In genomic region chr19:35693835-35694599, GRCh38 we compare ENCODE assay signal across 8 cellular contexts. TPM values are rescaled to one million over a fixed set of nuclear protein-coding genes. Genes with fewer than 3 reads are reported as not detected.
DNase-seq lines count a peak whose midpoint lies in the region; ATAC-seq, FAIRE-seq and TF ChIP-seq lines count a peak whose summit lies in the region.

No MANE protein-coding gene starts in this region.

- ATAC-seq in GM19043 (IDR thresholded peaks at IDR 0.05; ENCODE audit: low read depth, unreplicated experiment) (peak; percentile 78), HG03432 (IDR thresholded peaks at IDR 0.05; ENCODE audit: unreplicated experiment) (peak; percentile 74), HepG2 (peak; percentile 96)

- intact Hi-C loops in HepG2 (cut with micrococcal nuclease; ENCODE audit: unreplicated experiment): loop anchor here (1.0 to 10.0 kb wide), 3 partner anchors 22 to 121 kb away; partner anchors contain the start of genes IGFLR1, LIN37, PRODH2 and PSENEN

- H3K9me3 ChIP-seq in HepG2 (ENCODE audit: low read length): no peaks in the 10 kb centered on the region

- BruUV-seq in HepG2 (replicated peaks; lab: Mats Ljungman, UMichigan): no TSS peak

- H3K36me3 ChIP-seq in HepG2 (replicated peaks in 1 of 2; ENCODE audit: control insufficient read depth in 1 of 2, insufficient read depth in 2 of 2, low read length in 2 of 2): no peaks in the 10 kb centered on the region

- FAIRE-seq in HepG2 (lab: Jason Lieb, UNC): peak; percentile 94

- CTCF ChIA-PET in HepG2 (lab: Yijun Ruan, JAX; ENCODE audit: low intra/inter-chr PET ratio, low total read pairs): interaction anchor here (0.6 to 6.1 kb wide), 11 partner anchors 8 to 237 kb away, joined by 3 to 201 read pairs (median 5); partner anchors contain the start of gene KMT2B

- H3K79me2 ChIP-seq in HepG2 (ENCODE audit: insufficient read depth, low read length): no peaks in the 10 kb centered on the region

- H3K4me2 ChIP-seq in HepG2 (ENCODE audit: low read depth, low read length): no peak overlapping the region

- peak; percentile 92 for DNase-seq in AG20443 (ENCODE audit: low spot score)
- peak; percentile 78 for DNase-seq in NCI-H510A (lab: John Stamatoyannopoulos, UW)
- peak; percentile 90 for DNase-seq in activated CD4-positive, CD25-positive, alpha-beta regulatory T cell treated with anti-CD3 and anti-CD28 coated beads, Interleukin-2, amount 50 U/mL, for 72 hours
- DNase-seq in cerebellar cortex (ENCODE audit: low spot score): peak; percentile 93
- peak; percentile 81 for DNase-seq in HepG2 (ENCODE audit: low spot score)
- peak; percentile 74 to 88 (median 79) for DNase-seq in stimulated activated CD4-positive, alpha-beta T cell treated with anti-CD3 and anti-CD28 coated beads, TNF-alpha, amount 100 ng/mL, for 4 hours (ENCODE audit: low read depth in 3 of 3)

- peak; percentile 98 for TF ChIP-seq RAD21 in HepG2 (CRISPR knock-in tag; IDR thresholded peaks at IDR 0.05)

- H3K27me3 ChIP-seq in HepG2 (ENCODE audit: control insufficient read depth in 1 of 2, insufficient read depth in 2 of 2, low read length in 2 of 2): no peaks in the 10 kb centered on the region

- no peak overlapping the region for H3K4me3 ChIP-seq in HepG2 (replicated peaks in 1 of 3; ENCODE audit: insufficient read depth in 1 of 3, low read depth in 2 of 3, low read length in 3 of 3)

- H3K9ac ChIP-seq in HepG2 (ENCODE audit: insufficient read depth, low read depth, low read length): no peak overlapping the region

- in situ Hi-C loops in HepG2 (cut with HindIII; ENCODE audit: extremely low pct_ligation_motif_present, low pct_unique_long_range_greater_than_20kb): loop anchor here (10.0 kb wide), 1 partner anchor 121 kb away; the partner anchor contains the start of gene PRODH2

- peaks cover 32% of the 10 kb centered on the region for H3K4me1 ChIP-seq in HepG2 (ENCODE audit: insufficient read depth, low read length)

- WGBS in HepG2 (ENCODE audit: low lambda C conversion rate): 36% methylated on average over 8 of the region's 8 CpGs

- H2AFZ ChIP-seq in HepG2 (ENCODE audit: low read length): no peak overlapping the region

- POLR2A ChIA-PET in HepG2 (lab: Yijun Ruan, JAX): interaction anchor here (0.9 kb wide), 1 partner anchor 126 kb away, joined by 5 read pairs; no protein-coding TSS in a partner anchor

- H3K27ac ChIP-seq in HepG2 (ENCODE audit: extremely low read length, insufficient read depth, low read length): no peak overlapping the region

- H4K20me1 ChIP-seq in HepG2 (ENCODE audit: insufficient read depth, low read length): no peaks in the 10 kb centered on the region

- TF ChIP-seq EP300 in HepG2 (IDR thresholded peaks at IDR 0.05; ENCODE audit: low read depth in 2 of 2, low read length in 2 of 2): no peak
- no peak for TF ChIP-seq EP300 in HepG2 (CRISPR knock-in tag; IDR thresholded peaks at IDR 0.05; ENCODE audit: borderline replicate concordance)

- TF ChIP-seq CTCF in HepG2 (CRISPR knock-in tag; IDR thresholded peaks at IDR 0.05): peak; percentile 97

- no peak for TF ChIP-seq POLR2A in HepG2 (IDR thresholded peaks at IDR 0.05; ENCODE audit: insufficient read depth in 1 of 2, low read depth in 2 of 2, low read length in 2 of 2)

RNA-seq across cellular contexts. Expression of gene ZBTB32, which starts 10.3 kb away (rescaled TPM):
- total RNA-seq in HepG2 (2016; rRNA removed; fragmentation: Illumina TruSeq; extraction: Trizol): not detected in 2 replicates
- total RNA-seq in HepG2 (2016; cell fraction: cytosol; rRNA removed; fragmentation: Illumina TruSeq; extraction: Trizol; ENCODE audit: low read depth): not detected in 2 replicates
- not detected in 2 replicates for total RNA-seq in HepG2 (2016; cell fraction: insoluble cytoplasmic fraction; rRNA removed; fragmentation: Illumina TruSeq; extraction: Trizol)
- total RNA-seq in HepG2 (2016; cell fraction: membrane; rRNA removed; fragmentation: Illumina TruSeq; extraction: Trizol): not detected in 2 replicates
- total RNA-seq in HepG2 (2016; cell fraction: nucleus; rRNA removed; fragmentation: Illumina TruSeq; extraction: Trizol): not detected in 2 replicates
- not detected in 2 replicates for polyA plus RNA-seq in HepG2 (2011; rRNA removed)
- polyA plus RNA-seq in HepG2 (2011; cell fraction: cytosol; rRNA removed): not detected in 2 replicates
- not detected in 2 replicates for polyA plus RNA-seq in HepG2 (2011; cell fraction: nucleus; rRNA removed)
- polyA plus RNA-seq in HepG2 (2012): 0.50 TPM in 1 of 2 replicates, not detected in the other
- polyA plus RNA-seq in HepG2 (2016; cell fraction: cytosol; fragmentation: Illumina TruSeq; extraction: Trizol; ENCODE audit: low read depth): not detected in 2 replicates
- polyA plus RNA-seq in HepG2 (2016; cell fraction: insoluble cytoplasmic fraction; fragmentation: Illumina TruSeq; extraction: Trizol; ENCODE audit: low read depth): not detected in 2 replicates
- not detected in 2 replicates for polyA plus RNA-seq in HepG2 (2016; cell fraction: membrane; fragmentation: Illumina TruSeq; extraction: Trizol; ENCODE audit: low read depth)
- not detected in 2 replicates for polyA plus RNA-seq in HepG2 (2016; cell fraction: nucleus; fragmentation: Illumina TruSeq; extraction: Trizol; ENCODE audit: insufficient read depth, low read depth)
- not detected in 2 replicates for polyA minus RNA-seq in HepG2 (2011; rRNA and poly(A)+ RNA removed; ENCODE audit: low replicate concordance)
- not detected in 2 replicates for polyA minus RNA-seq in HepG2 (2011; cell fraction: cytosol; rRNA and poly(A)+ RNA removed)
- not detected in 2 replicates for polyA minus RNA-seq in HepG2 (2011; cell fraction: nucleus; rRNA and poly(A)+ RNA removed)

RNA-seq across cellular contexts. Expression of gene KMT2B, which starts 23.8 kb away (rescaled TPM):
- total RNA-seq in HepG2 (2016; rRNA removed; fragmentation: Illumina TruSeq; extraction: Trizol): 6.2 TPM in 2 replicates
- total RNA-seq in HepG2 (2016; cell fraction: cytosol; rRNA removed; fragmentation: Illumina TruSeq; extraction: Trizol; ENCODE audit: low read depth): 2.6 TPM in 2 replicates
- total RNA-seq in HepG2 (2016; cell fraction: insoluble cytoplasmic fraction; rRNA removed; fragmentation: Illumina TruSeq; extraction: Trizol): 4.4 and 5.3 TPM in 2 replicates
- 3.8 and 4.1 TPM in 2 replicates for total RNA-seq in HepG2 (2016; cell fraction: membrane; rRNA removed; fragmentation: Illumina TruSeq; extraction: Trizol)
- total RNA-seq in HepG2 (2016; cell fraction: nucleus; rRNA removed; fragmentation: Illumina TruSeq; extraction: Trizol): 14.7 and 15.4 TPM in 2 replicates
- polyA plus RNA-seq in HepG2 (2011; rRNA removed): 16.9 and 19.2 TPM in 2 replicates
- polyA plus RNA-seq in HepG2 (2011; cell fraction: cytosol; rRNA removed): 9.3 and 10.9 TPM in 2 replicates
- 113 and 130 TPM in 2 replicates for polyA plus RNA-seq in HepG2 (2011; cell fraction: nucleus; rRNA removed)
- 20.4 and 30.9 TPM in 2 replicates for polyA plus RNA-seq in HepG2 (2012)
- 2.5 and 3.0 TPM in 2 replicates for polyA plus RNA-seq in HepG2 (2016; cell fraction: cytosol; fragmentation: Illumina TruSeq; extraction: Trizol; ENCODE audit: low read depth)
- polyA plus RNA-seq in HepG2 (2016; cell fraction: insoluble cytoplasmic fraction; fragmentation: Illumina TruSeq; extraction: Trizol; ENCODE audit: low read depth): 10.8 and 11.6 TPM in 2 replicates
- polyA plus RNA-seq in HepG2 (2016; cell fraction: membrane; fragmentation: Illumina TruSeq; extraction: Trizol; ENCODE audit: low read depth): 5.5 and 6.5 TPM in 2 replicates
- 69.3 and 89.2 TPM in 2 replicates for polyA plus RNA-seq in HepG2 (2016; cell fraction: nucleus; fragmentation: Illumina TruSeq; extraction: Trizol; ENCODE audit: insufficient read depth, low read depth)
- polyA minus RNA-seq in HepG2 (2011; rRNA and poly(A)+ RNA removed; ENCODE audit: low replicate concordance): 11.1 and 11.4 TPM in 2 replicates
- 4.3 and 4.4 TPM in 2 replicates for polyA minus RNA-seq in HepG2 (2011; cell fraction: cytosol; rRNA and poly(A)+ RNA removed)
- polyA minus RNA-seq in HepG2 (2011; cell fraction: nucleus; rRNA and poly(A)+ RNA removed): 13.3 and 13.6 TPM in 2 replicates

RNA-seq across cellular contexts. Expression of gene UPK1A, which starts 27.7 kb away (rescaled TPM):
- total RNA-seq in HepG2 (2016; rRNA removed; fragmentation: Illumina TruSeq; extraction: Trizol): not detected in 2 replicates
- not detected in 2 replicates for total RNA-seq in HepG2 (2016; cell fraction: cytosol; rRNA removed; fragmentation: Illumina TruSeq; extraction: Trizol; ENCODE audit: low read depth)
- total RNA-seq in HepG2 (2016; cell fraction: insoluble cytoplasmic fraction; rRNA removed; fragmentation: Illumina TruSeq; extraction: Trizol): not detected in 2 replicates
- total RNA-seq in HepG2 (2016; cell fraction: membrane; rRNA removed; fragmentation: Illumina TruSeq; extraction: Trizol): not detected in 2 replicates
- not detected in 2 replicates for total RNA-seq in HepG2 (2016; cell fraction: nucleus; rRNA removed; fragmentation: Illumina TruSeq; extraction: Trizol)
- 2.5 and 2.9 TPM in 2 replicates for polyA plus RNA-seq in HepG2 (2011; rRNA removed)
- 2.3 and 3.1 TPM in 2 replicates for polyA plus RNA-seq in HepG2 (2011; cell fraction: cytosol; rRNA removed)
- polyA plus RNA-seq in HepG2 (2011; cell fraction: nucleus; rRNA removed): 1.7 and 1.8 TPM in 2 replicates
- polyA plus RNA-seq in HepG2 (2012): 0.93 and 1.7 TPM in 2 replicates
- 0.17 TPM in 1 of 2 replicates, not detected in the other for polyA plus RNA-seq in HepG2 (2016; cell fraction: cytosol; fragmentation: Illumina TruSeq; extraction: Trizol; ENCODE audit: low read depth)
- polyA plus RNA-seq in HepG2 (2016; cell fraction: insoluble cytoplasmic fraction; fragmentation: Illumina TruSeq; extraction: Trizol; ENCODE audit: low read depth): 0.20 TPM in 1 of 2 replicates, not detected in the other
- 0.14 TPM in 1 of 2 replicates, not detected in the other for polyA plus RNA-seq in HepG2 (2016; cell fraction: membrane; fragmentation: Illumina TruSeq; extraction: Trizol; ENCODE audit: low read depth)
- not detected in 2 replicates for polyA plus RNA-seq in HepG2 (2016; cell fraction: nucleus; fragmentation: Illumina TruSeq; extraction: Trizol; ENCODE audit: insufficient read depth, low read depth)
- polyA minus RNA-seq in HepG2 (2011; rRNA and poly(A)+ RNA removed; ENCODE audit: low replicate concordance): 0.30 and 1.3 TPM in 2 replicates
- 0.88 and 0.89 TPM in 2 replicates for polyA minus RNA-seq in HepG2 (2011; cell fraction: cytosol; rRNA and poly(A)+ RNA removed)
- 0.39 TPM in 1 of 2 replicates, not detected in the other for polyA minus RNA-seq in HepG2 (2011; cell fraction: nucleus; rRNA and poly(A)+ RNA removed)

RNA-seq across cellular contexts. Expression of gene COX6B1, which starts 45.9 kb away (rescaled TPM):
- total RNA-seq in HepG2 (2016; rRNA removed; fragmentation: Illumina TruSeq; extraction: Trizol): 487 and 598 TPM in 2 replicates
- total RNA-seq in HepG2 (2016; cell fraction: cytosol; rRNA removed; fragmentation: Illumina TruSeq; extraction: Trizol; ENCODE audit: low read depth): 218 and 283 TPM in 2 replicates
- 483 and 617 TPM in 2 replicates for total RNA-seq in HepG2 (2016; cell fraction: insoluble cytoplasmic fraction; rRNA removed; fragmentation: Illumina TruSeq; extraction: Trizol)
- 247 and 299 TPM in 2 replicates for total RNA-seq in HepG2 (2016; cell fraction: membrane; rRNA removed; fragmentation: Illumina TruSeq; extraction: Trizol)
- 178 and 186 TPM in 2 replicates for total RNA-seq in HepG2 (2016; cell fraction: nucleus; rRNA removed; fragmentation: Illumina TruSeq; extraction: Trizol)
- polyA plus RNA-seq in HepG2 (2011; rRNA removed): 469 and 481 TPM in 2 replicates
- 584 and 686 TPM in 2 replicates for polyA plus RNA-seq in HepG2 (2011; cell fraction: cytosol; rRNA removed)
- polyA plus RNA-seq in HepG2 (2011; cell fraction: nucleus; rRNA removed): 208 and 220 TPM in 2 replicates
- 383 and 386 TPM in 2 replicates for polyA plus RNA-seq in HepG2 (2012)
- 249 and 303 TPM in 2 replicates for polyA plus RNA-seq in HepG2 (2016; cell fraction: cytosol; fragmentation: Illumina TruSeq; extraction: Trizol; ENCODE audit: low read depth)
- 687 and 740 TPM in 2 replicates for polyA plus RNA-seq in HepG2 (2016; cell fraction: insoluble cytoplasmic fraction; fragmentation: Illumina TruSeq; extraction: Trizol; ENCODE audit: low read depth)
- 255 and 294 TPM in 2 replicates for polyA plus RNA-seq in HepG2 (2016; cell fraction: membrane; fragmentation: Illumina TruSeq; extraction: Trizol; ENCODE audit: low read depth)
- polyA plus RNA-seq in HepG2 (2016; cell fraction: nucleus; fragmentation: Illumina TruSeq; extraction: Trizol; ENCODE audit: insufficient read depth, low read depth): 319 and 339 TPM in 2 replicates
- 521 and 803 TPM in 2 replicates for polyA minus RNA-seq in HepG2 (2011; rRNA and poly(A)+ RNA removed; ENCODE audit: low replicate concordance)
- polyA minus RNA-seq in HepG2 (2011; cell fraction: cytosol; rRNA and poly(A)+ RNA removed): 131 and 134 TPM in 2 replicates
- 44.8 and 54.5 TPM in 2 replicates for polyA minus RNA-seq in HepG2 (2011; cell fraction: nucleus; rRNA and poly(A)+ RNA removed)

RNA-seq across cellular contexts. Expression of gene IGFLR1, which starts 48.2 kb away (rescaled TPM):
- total RNA-seq in HepG2 (2016; rRNA removed; fragmentation: Illumina TruSeq; extraction: Trizol): 3.4 and 5.4 TPM in 2 replicates
- 9.3 and 12.1 TPM in 2 replicates for total RNA-seq in HepG2 (2016; cell fraction: cytosol; rRNA removed; fragmentation: Illumina TruSeq; extraction: Trizol; ENCODE audit: low read depth)
- total RNA-seq in HepG2 (2016; cell fraction: insoluble cytoplasmic fraction; rRNA removed; fragmentation: Illumina TruSeq; extraction: Trizol): 3.8 and 6.5 TPM in 2 replicates
- 11.9 and 15.5 TPM in 2 replicates for total RNA-seq in HepG2 (2016; cell fraction: membrane; rRNA removed; fragmentation: Illumina TruSeq; extraction: Trizol)
- 2.7 and 3.9 TPM in 2 replicates for total RNA-seq in HepG2 (2016; cell fraction: nucleus; rRNA removed; fragmentation: Illumina TruSeq; extraction: Trizol)
- 7.4 and 8.9 TPM in 2 replicates for polyA plus RNA-seq in HepG2 (2011; rRNA removed)
- 6.5 and 8.4 TPM in 2 replicates for polyA plus RNA-seq in HepG2 (2011; cell fraction: cytosol; rRNA removed)
- polyA plus RNA-seq in HepG2 (2011; cell fraction: nucleus; rRNA removed): 22.4 and 23.0 TPM in 2 replicates
- polyA plus RNA-seq in HepG2 (2012): 2.8 and 4.2 TPM in 2 replicates
- 22.3 and 24.5 TPM in 2 replicates for polyA plus RNA-seq in HepG2 (2016; cell fraction: cytosol; fragmentation: Illumina TruSeq; extraction: Trizol; ENCODE audit: low read depth)
- polyA plus RNA-seq in HepG2 (2016; cell fraction: insoluble cytoplasmic fraction; fragmentation: Illumina TruSeq; extraction: Trizol; ENCODE audit: low read depth): 6.5 and 10.6 TPM in 2 replicates
- polyA plus RNA-seq in HepG2 (2016; cell fraction: membrane; fragmentation: Illumina TruSeq; extraction: Trizol; ENCODE audit: low read depth): 24.0 and 25.4 TPM in 2 replicates
- 11.7 and 17.1 TPM in 2 replicates for polyA plus RNA-seq in HepG2 (2016; cell fraction: nucleus; fragmentation: Illumina TruSeq; extraction: Trizol; ENCODE audit: insufficient read depth, low read depth)
- 4.9 and 7.7 TPM in 2 replicates for polyA minus RNA-seq in HepG2 (2011; rRNA and poly(A)+ RNA removed; ENCODE audit: low replicate concordance)
- 1.3 and 3.7 TPM in 2 replicates for polyA minus RNA-seq in HepG2 (2011; cell fraction: cytosol; rRNA and poly(A)+ RNA removed)
- polyA minus RNA-seq in HepG2 (2011; cell fraction: nucleus; rRNA and poly(A)+ RNA removed): 2.8 and 3.2 TPM in 2 replicates
